In the genomic region with DNA sequence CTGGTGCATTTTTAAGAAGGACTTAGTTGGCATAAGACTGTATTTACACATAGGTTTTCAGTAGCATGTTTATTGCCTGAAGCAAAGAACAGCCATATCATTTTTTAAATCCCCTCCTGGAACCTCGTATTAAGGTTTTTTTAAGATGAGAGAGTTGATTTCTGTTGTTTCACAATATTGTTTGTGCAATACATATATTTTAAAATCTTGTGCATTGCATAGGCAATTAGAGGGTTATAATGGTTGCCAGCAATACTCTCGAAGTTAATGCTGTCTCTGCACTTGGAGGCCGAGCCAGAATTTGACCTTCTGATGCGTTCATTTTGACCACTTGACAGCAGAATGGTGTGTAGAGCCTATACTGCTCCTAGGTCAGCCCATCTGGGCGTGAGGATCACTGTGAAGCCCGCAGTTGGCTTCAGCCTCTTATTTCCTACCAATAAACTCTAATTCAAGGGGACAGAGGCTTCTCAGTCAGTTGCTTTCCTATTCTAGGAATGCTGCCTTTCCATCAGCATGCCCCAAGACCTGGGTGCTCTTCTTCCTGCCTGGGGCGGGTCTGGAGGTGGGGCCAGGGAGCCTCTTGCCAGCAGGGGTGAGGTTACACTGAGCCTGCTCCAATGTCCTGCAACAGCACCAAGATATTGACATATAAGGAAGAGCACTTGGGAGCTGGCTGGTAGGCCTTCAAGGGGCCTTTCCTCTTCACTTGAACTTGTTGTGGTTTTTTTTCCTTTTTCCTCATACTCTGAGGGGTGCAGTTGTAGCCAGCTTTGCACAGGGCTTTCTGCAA, we compare ENCODE assay signal across 11 cellular contexts.
DNase-seq lines count a peak whose midpoint lies in the region; ATAC-seq and TF ChIP-seq lines count a peak whose summit lies in the region.
"Had no signal": no experiment of that assay in that cellular context is flagged by ENCODE, and none has a peak within 500 bp of the region (broad histone marks: within the 10 kb centered on the region; RNA-seq: fewer than 3 reads in every experiment).

No MANE protein-coding gene starts in this region.

- no peak overlapping the region for H3K27ac ChIP-seq in DND-41 (ENCODE audit: low read length)

- H4K20me1 ChIP-seq in DND-41 (ENCODE audit: insufficient read depth, low read length), result no peaks in the 10 kb centered on the region

- no peaks in the 10 kb centered on the region for H3K36me3 ChIP-seq in DND-41 (ENCODE audit: insufficient read depth, low read length)

- H3K9me3 ChIP-seq in DND-41 (ENCODE audit: insufficient read depth, low read length, severe bottlenecking), result peaks cover 2% of the 10 kb centered on the region

- in situ Hi-C loops in SK-MEL-5 (cut with HindIII; ENCODE audit: low pct_unique_long_range_greater_than_20kb, low sequenced_read_pairs), result no loop called here

- H3K27me3 ChIP-seq in DND-41 (ENCODE audit: insufficient read depth, low read length, poor library complexity), result no peaks in the 10 kb centered on the region

- H3K79me2 ChIP-seq in DND-41 (ENCODE audit: insufficient read depth, low read length), result no peaks in the 10 kb centered on the region

- no peak for TF ChIP-seq CTCF in DND-41 (IDR thresholded peaks at IDR 0.05; ENCODE audit: borderline replicate concordance, extremely low read depth, low read length, poor library complexity, severe bottlenecking)

- no peak overlapping the region for H3K4me2 ChIP-seq in DND-41 (ENCODE audit: insufficient read depth, low read length)

- no peak overlapping the region; the same call in 1 of the 2 replicates for H2AFZ ChIP-seq in DND-41 (ENCODE audit: low read depth, low read length)

- peak; percentile 31; the same call in 1 of the 3 replicates for ATAC-seq in DND-41 (ENCODE audit: insufficient read depth, low read depth)
- ATAC-seq in GM19351 (IDR thresholded peaks at IDR 0.05; ENCODE audit: unreplicated experiment), result no peak
- ATAC-seq: stimulated activated naive CD8-positive, alpha-beta T cell treated with anti-CD3 and anti-CD28 coated beads, Interleukin-15, amount 100 ng/mL, for 72 hours had no signal

- no peak overlapping the region for H3K4me3 ChIP-seq in DND-41 (ENCODE audit: low read depth in 1 of 2, low read length in 2 of 2)

- DNase-seq in DND-41 (no peak), LoVo (ENCODE audit: low spot score) (peak; percentile 42), SK-MEL-5 (ENCODE audit: low read depth, low spot score) (peak; percentile 17), kidney tubule cell (ENCODE audit: low spot score) (peak; percentile 65), NCI-H446 treated with DMSO at 0.1 percent for 48 hours (lab: John Stamatoyannopoulos, UW) (no peak), nucleus accumbens (lab: John Stamatoyannopoulos, UW) (no peak), AG08396 (ENCODE audit: low spot score) (no peak)
- DNase-seq: activated effector memory CD4-positive, alpha-beta T cell treated with Interleukin-2 at 50 U/mL for 16 hours; stimulated activated naive CD8-positive, alpha-beta T cell treated with anti-CD3 and anti-CD28 coated beads, Interleukin-15, amount 100 ng/mL, for 72 hours; T1000 had no signal

- H3K4me1 ChIP-seq in DND-41 (ENCODE audit: insufficient read depth, low read length), result no peaks in the 10 kb centered on the region

- H3K9ac ChIP-seq in DND-41 (ENCODE audit: low read depth, low read length), result no peak overlapping the region

Comparison
In these comparisons a context has a peak if more than half of its experiments do, and no peak if none do; other contexts are left out.
1. DNase-seq: peak in LoVo (single experiment), SK-MEL-5 (single experiment) and kidney tubule cell (single experiment); none in DND-41 (single experiment), NCI-H446 treated with DMSO at 0.1 percent for 48 hours (single experiment), nucleus accumbens (0 of 56) and AG08396 (single experiment).